1 cellular context compared by ENCODE assay signal in the genomic region with DNA sequence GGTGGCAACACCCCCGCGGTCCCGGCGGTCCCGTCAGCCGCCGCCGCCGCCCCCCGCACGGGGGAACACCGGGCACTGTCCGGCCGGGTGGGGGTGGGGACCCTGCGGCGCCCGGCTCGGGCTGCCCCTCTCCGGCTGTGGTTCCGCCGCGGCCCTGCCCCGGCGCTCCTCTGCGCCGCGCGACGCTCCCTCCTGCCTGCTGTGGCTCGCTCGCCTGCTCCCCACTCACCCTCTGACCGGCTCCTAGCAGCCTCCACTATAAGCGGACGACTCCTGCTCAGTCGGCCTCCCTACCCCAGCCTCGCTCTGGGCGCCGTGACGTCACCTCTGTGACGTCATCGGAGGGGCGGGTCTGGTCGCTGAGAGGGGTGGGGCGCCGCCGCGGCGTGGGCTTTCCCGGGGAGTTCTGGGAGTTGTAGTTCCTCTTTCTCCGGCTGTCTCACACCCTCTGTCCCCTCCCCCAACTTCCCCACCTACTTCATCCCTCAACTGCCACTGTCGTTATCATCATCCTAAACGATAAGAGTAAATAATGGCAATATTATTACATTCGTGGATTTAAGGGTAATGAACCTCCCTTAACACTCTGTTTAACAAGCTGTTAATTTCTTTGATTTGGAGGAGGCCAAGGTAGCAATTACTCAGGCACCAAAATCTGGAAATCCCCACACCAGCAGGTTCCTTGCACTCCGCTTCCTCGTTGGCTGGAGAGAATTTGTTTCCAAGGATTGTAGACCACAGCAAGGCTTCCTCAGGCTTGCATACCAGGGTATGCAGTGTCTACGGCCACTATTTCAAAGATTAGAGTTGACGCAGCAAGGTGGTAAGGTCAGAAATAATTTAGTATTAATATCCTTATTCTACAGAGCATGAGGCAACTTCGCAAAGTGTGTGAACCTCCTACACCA.
TF ChIP-seq lines count a peak whose summit lies in the region.

A gene (minus strand): TSS at position 308 of the 908 bp plus-strand sequence. CDS start 405 bp downstream, outside the sequence.

TF ChIP-seq in H1, 55 proteins besides CTCF, POLR2A, EP300 and RAD21:
- peak; percentile 68 for TF ChIP-seq TAF1 (IDR thresholded peaks at IDR 0.05; ENCODE audit: low read depth, low read length)
- TF ChIP-seq, protein P1, sequence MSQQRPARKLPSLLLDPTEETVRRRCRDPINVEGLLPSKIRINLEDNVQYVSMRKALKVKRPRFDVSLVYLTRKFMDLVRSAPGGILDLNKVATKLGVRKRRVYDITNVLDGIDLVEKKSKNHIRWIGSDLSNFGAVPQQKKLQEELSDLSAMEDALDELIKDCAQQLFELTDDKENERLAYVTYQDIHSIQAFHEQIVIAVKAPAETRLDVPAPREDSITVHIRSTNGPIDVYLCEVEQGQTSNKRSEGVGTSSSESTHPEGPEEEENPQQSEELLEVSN (IDR thresholded peaks at IDR 0.05), result no peak
- peak; percentile 68 for TF ChIP-seq SIX5 (IDR thresholded peaks at IDR 0.05; ENCODE audit: low read depth, low read length)
- TF ChIP-seq NRF1 (IDR thresholded peaks at IDR 0.05; ENCODE audit: low read depth, low read length), result no peak
- TF ChIP-seq CTBP2 (IDR thresholded peaks at IDR 0.05; ENCODE audit: borderline replicate concordance, insufficient read depth, insufficient read length, low read length), result no peak
- no peak for TF ChIP-seq CHD1 (IDR thresholded peaks at IDR 0.05; ENCODE audit: low read depth, low read length)
- TF ChIP-seq CREB1 (IDR thresholded peaks at IDR 0.05), result peak; percentile 98
- TF ChIP-seq, protein P2, sequence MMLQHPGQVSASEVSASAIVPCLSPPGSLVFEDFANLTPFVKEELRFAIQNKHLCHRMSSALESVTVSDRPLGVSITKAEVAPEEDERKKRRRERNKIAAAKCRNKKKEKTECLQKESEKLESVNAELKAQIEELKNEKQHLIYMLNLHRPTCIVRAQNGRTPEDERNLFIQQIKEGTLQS (IDR thresholded peaks at IDR 0.05; ENCODE audit: insufficient read depth, low read depth, low read length), result peak; percentile 50; the same call in 1 of the 2 replicates
- TF ChIP-seq BCL11A (IDR thresholded peaks at IDR 0.05; ENCODE audit: low read depth in 2 of 2, low read length in 2 of 2), result no peak
- no peak for TF ChIP-seq HDAC6 (IDR thresholded peaks at IDR 0.05; ENCODE audit: low read depth, low read length)
- no peak for TF ChIP-seq EGR1 (IDR thresholded peaks at IDR 0.05; ENCODE audit: borderline replicate concordance, low read depth, low read length)
- TF ChIP-seq POLR2AphosphoS5 (IDR thresholded peaks at IDR 0.05; ENCODE audit: low read depth, low read length), result peak; percentile 49; the same call in 1 of the 2 replicates
- TF ChIP-seq RFX5 (IDR thresholded peaks at IDR 0.05; ENCODE audit: borderline replicate concordance, low read depth, low read length), result no peak
- TF ChIP-seq TAF7 (optimal IDR thresholded peaks at IDR 0.05; ENCODE audit: borderline replicate concordance, low read depth, low read length), result peak; percentile 17
- no peak for TF ChIP-seq SP2 (IDR thresholded peaks at IDR 0.05; ENCODE audit: low read length)
- TF ChIP-seq TCF12 (IDR thresholded peaks at IDR 0.05; ENCODE audit: low read depth, low read length), result no peak
- no peak for TF ChIP-seq EZH2 (IDR thresholded peaks at IDR 0.05; ENCODE audit: low read depth, low read length, severe bottlenecking)
- peak; percentile 62; the same call in 1 of the 2 replicates for TF ChIP-seq SP1 (IDR thresholded peaks at IDR 0.05; ENCODE audit: low read depth, low read length)
- peak; percentile 68 for TF ChIP-seq PHF8 (conservative IDR thresholded peaks at IDR 0.05; ENCODE audit: low read depth, low read length)
- peak; percentile 64; the same call in 1 of the 2 replicates for TF ChIP-seq TBP (IDR thresholded peaks at IDR 0.05; ENCODE audit: low read depth, low read length)
- no peak for TF ChIP-seq KDM5A (IDR thresholded peaks at IDR 0.05; ENCODE audit: low read length)
- no peak for TF ChIP-seq GABPA (IDR thresholded peaks at IDR 0.05; ENCODE audit: borderline replicate concordance, insufficient read depth, low read length)
- no peak for TF ChIP-seq RXRA (IDR thresholded peaks at IDR 0.05; ENCODE audit: insufficient read depth, low read depth, low read length)
- TF ChIP-seq NANOG (IDR thresholded peaks at IDR 0.05; ENCODE audit: insufficient read depth, low read depth, low read length, poor library complexity, severe bottlenecking), result no peak
- TF ChIP-seq, protein P3, sequence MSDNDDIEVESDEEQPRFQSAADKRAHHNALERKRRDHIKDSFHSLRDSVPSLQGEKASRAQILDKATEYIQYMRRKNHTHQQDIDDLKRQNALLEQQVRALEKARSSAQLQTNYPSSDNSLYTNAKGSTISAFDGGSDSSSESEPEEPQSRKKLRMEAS (IDR thresholded peaks at IDR 0.05), result peak; percentile 16; the same call in 1 of the 2 replicates
- TF ChIP-seq, protein P4, sequence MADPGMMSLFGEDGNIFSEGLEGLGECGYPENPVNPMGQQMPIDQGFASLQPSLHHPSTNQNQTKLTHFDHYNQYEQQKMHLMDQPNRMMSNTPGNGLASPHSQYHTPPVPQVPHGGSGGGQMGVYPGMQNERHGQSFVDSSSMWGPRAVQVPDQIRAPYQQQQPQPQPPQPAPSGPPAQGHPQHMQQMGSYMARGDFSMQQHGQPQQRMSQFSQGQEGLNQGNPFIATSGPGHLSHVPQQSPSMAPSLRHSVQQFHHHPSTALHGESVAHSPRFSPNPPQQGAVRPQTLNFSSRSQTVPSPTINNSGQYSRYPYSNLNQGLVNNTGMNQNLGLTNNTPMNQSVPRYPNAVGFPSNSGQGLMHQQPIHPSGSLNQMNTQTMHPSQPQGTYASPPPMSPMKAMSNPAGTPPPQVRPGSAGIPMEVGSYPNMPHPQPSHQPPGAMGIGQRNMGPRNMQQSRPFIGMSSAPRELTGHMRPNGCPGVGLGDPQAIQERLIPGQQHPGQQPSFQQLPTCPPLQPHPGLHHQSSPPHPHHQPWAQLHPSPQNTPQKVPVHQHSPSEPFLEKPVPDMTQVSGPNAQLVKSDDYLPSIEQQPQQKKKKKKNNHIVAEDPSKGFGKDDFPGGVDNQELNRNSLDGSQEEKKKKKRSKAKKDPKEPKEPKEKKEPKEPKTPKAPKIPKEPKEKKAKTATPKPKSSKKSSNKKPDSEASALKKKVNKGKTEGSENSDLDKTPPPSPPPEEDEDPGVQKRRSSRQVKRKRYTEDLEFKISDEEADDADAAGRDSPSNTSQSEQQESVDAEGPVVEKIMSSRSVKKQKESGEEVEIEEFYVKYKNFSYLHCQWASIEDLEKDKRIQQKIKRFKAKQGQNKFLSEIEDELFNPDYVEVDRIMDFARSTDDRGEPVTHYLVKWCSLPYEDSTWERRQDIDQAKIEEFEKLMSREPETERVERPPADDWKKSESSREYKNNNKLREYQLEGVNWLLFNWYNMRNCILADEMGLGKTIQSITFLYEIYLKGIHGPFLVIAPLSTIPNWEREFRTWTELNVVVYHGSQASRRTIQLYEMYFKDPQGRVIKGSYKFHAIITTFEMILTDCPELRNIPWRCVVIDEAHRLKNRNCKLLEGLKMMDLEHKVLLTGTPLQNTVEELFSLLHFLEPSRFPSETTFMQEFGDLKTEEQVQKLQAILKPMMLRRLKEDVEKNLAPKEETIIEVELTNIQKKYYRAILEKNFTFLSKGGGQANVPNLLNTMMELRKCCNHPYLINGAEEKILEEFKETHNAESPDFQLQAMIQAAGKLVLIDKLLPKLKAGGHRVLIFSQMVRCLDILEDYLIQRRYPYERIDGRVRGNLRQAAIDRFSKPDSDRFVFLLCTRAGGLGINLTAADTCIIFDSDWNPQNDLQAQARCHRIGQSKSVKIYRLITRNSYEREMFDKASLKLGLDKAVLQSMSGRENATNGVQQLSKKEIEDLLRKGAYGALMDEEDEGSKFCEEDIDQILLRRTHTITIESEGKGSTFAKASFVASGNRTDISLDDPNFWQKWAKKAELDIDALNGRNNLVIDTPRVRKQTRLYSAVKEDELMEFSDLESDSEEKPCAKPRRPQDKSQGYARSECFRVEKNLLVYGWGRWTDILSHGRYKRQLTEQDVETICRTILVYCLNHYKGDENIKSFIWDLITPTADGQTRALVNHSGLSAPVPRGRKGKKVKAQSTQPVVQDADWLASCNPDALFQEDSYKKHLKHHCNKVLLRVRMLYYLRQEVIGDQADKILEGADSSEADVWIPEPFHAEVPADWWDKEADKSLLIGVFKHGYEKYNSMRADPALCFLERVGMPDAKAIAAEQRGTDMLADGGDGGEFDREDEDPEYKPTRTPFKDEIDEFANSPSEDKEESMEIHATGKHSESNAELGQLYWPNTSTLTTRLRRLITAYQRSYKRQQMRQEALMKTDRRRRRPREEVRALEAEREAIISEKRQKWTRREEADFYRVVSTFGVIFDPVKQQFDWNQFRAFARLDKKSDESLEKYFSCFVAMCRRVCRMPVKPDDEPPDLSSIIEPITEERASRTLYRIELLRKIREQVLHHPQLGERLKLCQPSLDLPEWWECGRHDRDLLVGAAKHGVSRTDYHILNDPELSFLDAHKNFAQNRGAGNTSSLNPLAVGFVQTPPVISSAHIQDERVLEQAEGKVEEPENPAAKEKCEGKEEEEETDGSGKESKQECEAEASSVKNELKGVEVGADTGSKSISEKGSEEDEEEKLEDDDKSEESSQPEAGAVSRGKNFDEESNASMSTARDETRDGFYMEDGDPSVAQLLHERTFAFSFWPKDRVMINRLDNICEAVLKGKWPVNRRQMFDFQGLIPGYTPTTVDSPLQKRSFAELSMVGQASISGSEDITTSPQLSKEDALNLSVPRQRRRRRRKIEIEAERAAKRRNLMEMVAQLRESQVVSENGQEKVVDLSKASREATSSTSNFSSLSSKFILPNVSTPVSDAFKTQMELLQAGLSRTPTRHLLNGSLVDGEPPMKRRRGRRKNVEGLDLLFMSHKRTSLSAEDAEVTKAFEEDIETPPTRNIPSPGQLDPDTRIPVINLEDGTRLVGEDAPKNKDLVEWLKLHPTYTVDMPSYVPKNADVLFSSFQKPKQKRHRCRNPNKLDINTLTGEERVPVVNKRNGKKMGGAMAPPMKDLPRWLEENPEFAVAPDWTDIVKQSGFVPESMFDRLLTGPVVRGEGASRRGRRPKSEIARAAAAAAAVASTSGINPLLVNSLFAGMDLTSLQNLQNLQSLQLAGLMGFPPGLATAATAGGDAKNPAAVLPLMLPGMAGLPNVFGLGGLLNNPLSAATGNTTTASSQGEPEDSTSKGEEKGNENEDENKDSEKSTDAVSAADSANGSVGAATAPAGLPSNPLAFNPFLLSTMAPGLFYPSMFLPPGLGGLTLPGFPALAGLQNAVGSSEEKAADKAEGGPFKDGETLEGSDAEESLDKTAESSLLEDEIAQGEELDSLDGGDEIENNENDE (IDR thresholded peaks at IDR 0.05; ENCODE audit: insufficient replicate concordance, low read length), result no peak
- TF ChIP-seq KDM4A (IDR thresholded peaks at IDR 0.05; ENCODE audit: low read depth, low read length, severe bottlenecking), result peak; percentile 73
- no peak for TF ChIP-seq SAP30 (IDR thresholded peaks at IDR 0.05; ENCODE audit: insufficient read depth, insufficient replicate concordance, low read length)
- no peak for TF ChIP-seq RNF2 (IDR thresholded peaks at IDR 0.05; ENCODE audit: borderline replicate concordance, low read depth, low read length, missing control alignments, poor library complexity, severe bottlenecking)
- TF ChIP-seq ASH2L (IDR thresholded peaks at IDR 0.05; ENCODE audit: low read length), result peak; percentile 33
- TF ChIP-seq JUND (IDR thresholded peaks at IDR 0.05; ENCODE audit: low read length), result peak; percentile 96
- no peak for TF ChIP-seq CHD2 (IDR thresholded peaks at IDR 0.05; ENCODE audit: low read length)
- peak; percentile 63; the same call in 1 of the 2 replicates for TF ChIP-seq RBBP5 (IDR thresholded peaks at IDR 0.05; ENCODE audit: borderline replicate concordance, low read depth, low read length)
- TF ChIP-seq, protein P5, sequence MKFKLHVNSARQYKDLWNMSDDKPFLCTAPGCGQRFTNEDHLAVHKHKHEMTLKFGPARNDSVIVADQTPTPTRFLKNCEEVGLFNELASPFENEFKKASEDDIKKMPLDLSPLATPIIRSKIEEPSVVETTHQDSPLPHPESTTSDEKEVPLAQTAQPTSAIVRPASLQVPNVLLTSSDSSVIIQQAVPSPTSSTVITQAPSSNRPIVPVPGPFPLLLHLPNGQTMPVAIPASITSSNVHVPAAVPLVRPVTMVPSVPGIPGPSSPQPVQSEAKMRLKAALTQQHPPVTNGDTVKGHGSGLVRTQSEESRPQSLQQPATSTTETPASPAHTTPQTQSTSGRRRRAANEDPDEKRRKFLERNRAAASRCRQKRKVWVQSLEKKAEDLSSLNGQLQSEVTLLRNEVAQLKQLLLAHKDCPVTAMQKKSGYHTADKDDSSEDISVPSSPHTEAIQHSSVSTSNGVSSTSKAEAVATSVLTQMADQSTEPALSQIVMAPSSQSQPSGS (IDR thresholded peaks at IDR 0.05; ENCODE audit: low read length), result peak; percentile 97
- TF ChIP-seq JUN (IDR thresholded peaks at IDR 0.05; ENCODE audit: low read depth, low read length), result peak; percentile 68; the same call in 1 of the 2 replicates
- TF ChIP-seq TEAD4 (IDR thresholded peaks at IDR 0.05; ENCODE audit: low read depth, low read length), result 0 out of 2 replicates have a peak, but pooled peaks have one; percentile 30
- TF ChIP-seq KDM1A (IDR thresholded peaks at IDR 0.05; ENCODE audit: borderline replicate concordance, low read length), result no peak
- no peak for TF ChIP-seq CEBPB (IDR thresholded peaks at IDR 0.05; ENCODE audit: low read depth, low read length)
- no peak; a peak in 1 of 4 replicates for TF ChIP-seq SIN3A (conservative IDR thresholded peaks at IDR 0.05 in 1 of 2, IDR thresholded peaks at IDR 0.05 in 1 of 2; ENCODE audit: low read depth in 1 of 2, low read length in 2 of 2)
